8 cellular contexts compared by ENCODE assay signal in genomic region chr19:2425622-2426581, GRCh38. TPM values are rescaled to one million over a fixed set of nuclear protein-coding genes. Genes with fewer than 3 reads are reported as not detected.
DNase-seq lines count a peak whose midpoint lies in the region; TF ChIP-seq lines count a peak whose summit lies in the region.

No MANE protein-coding gene starts in this region.

- peaks cover 16% of the 10 kb centered on the region; the same call in 1 of the 2 replicates for H3F3A ChIP-seq in GM23248 (ENCODE audit: insufficient read depth)

- H3K27me3 ChIP-seq in GM23248 (replicated peaks; ENCODE audit: insufficient read depth) (no peaks in the 10 kb centered on the region), SJSA1 (replicated peaks) (no peaks in the 10 kb centered on the region)

- 52% methylated on average over 27 to 29 of the region's 29 CpGs for WGBS in GM23248 (ENCODE audit: low coverage in 1 of 2, low lambda C conversion rate in 2 of 2, missing lambda C conversion rate in 2 of 2), 2 experiments

- H3K4me1 ChIP-seq in GM23248 (ENCODE audit: insufficient read depth) (peaks cover 17% of the 10 kb centered on the region), SJSA1 (replicated peaks) (peaks cover 11% of the 10 kb centered on the region)

- peaks cover 52% of the 10 kb centered on the region for H3K79me2 ChIP-seq in GM23248 (ENCODE audit: insufficient read depth)

- no peak for DNase-seq in GM23248
- no peak for DNase-seq in SJSA1 (ENCODE audit: low read depth in 1 of 2, low spot score in 2 of 2)
- no peak for DNase-seq in fibroblast of pulmonary artery (ENCODE audit: low read depth)
- peak; percentile 13 for DNase-seq in retina
- no peak for DNase-seq in NCI-H146 treated with DMSO at 0.1 percent for 48 hours (lab: John Stamatoyannopoulos, UW; ENCODE audit: unreplicated experiment)
- DNase-seq in NCI-H524 (lab: John Stamatoyannopoulos, UW): no peak
- no peak for DNase-seq in medulla oblongata (ENCODE audit: extremely low spot score)
- DNase-seq in NCI-H1417 treated with DMSO at 0.1 percent for 48 hours (lab: John Stamatoyannopoulos, UW): no peak

- peak overlapping the region; percentile 89 for H3K4me3 ChIP-seq in GM23248
- H3K4me3 ChIP-seq in SJSA1: peak overlapping the region; percentile 79
- peak overlapping the region; percentile 88 for H3K4me3 ChIP-seq in fibroblast of pulmonary artery (replicated peaks; ENCODE audit: low read depth, low read length)

- no peaks in the 10 kb centered on the region for H3K36me3 ChIP-seq in GM23248 (ENCODE audit: low read depth)
- H3K36me3 ChIP-seq in SJSA1: peaks cover 66% of the 10 kb centered on the region

- TF ChIP-seq CTCF in fibroblast of pulmonary artery (IDR thresholded peaks at IDR 0.05; ENCODE audit: low read length, missing control alignments): no peak

- H3K9me2 ChIP-seq in GM23248 (ENCODE audit: insufficient read depth): no peaks in the 10 kb centered on the region

- H3K9ac ChIP-seq in GM23248: peak overlapping the region; percentile 96

- in situ Hi-C loops in GM23248 (cut with MboI): no loop called here

- H3K27ac ChIP-seq in GM23248: peak overlapping the region; percentile 92
- no peak overlapping the region for H3K27ac ChIP-seq in SJSA1

- H3K9me3 ChIP-seq in GM23248 (ENCODE audit: low read depth): no peaks in the 10 kb centered on the region
- no peaks in the 10 kb centered on the region for H3K9me3 ChIP-seq in SJSA1 (replicated peaks)

- H3K4me2 ChIP-seq in GM23248 (ENCODE audit: unreplicated experiment): peak overlapping the region; percentile 82

- H4K20me1 ChIP-seq in GM23248 (ENCODE audit: insufficient read depth): no peaks in the 10 kb centered on the region

- H2AFZ ChIP-seq in GM23248: no peak overlapping the region

RNA-seq across cellular contexts. Expression of gene TIMM13, which starts 1.5 kb away (rescaled TPM):
- 56.4 and 57.6 TPM in 2 replicates for total RNA-seq in GM23248 (2014; rRNA removed; shearing (Covaris generic))
- 143 and 161 TPM in 2 replicates for polyA plus RNA-seq in GM23248 (2016; fragmentation: Nextera tagmentation; extraction: Ambion mirVana)
- total RNA-seq in SJSA1 (2014; rRNA removed; shearing (Covaris generic)): 48.8 and 86.2 TPM in 2 replicates

RNA-seq across cellular contexts. Expression of gene LMNB2, which starts 30.9 kb away (rescaled TPM):
- 93.7 and 119 TPM in 2 replicates for total RNA-seq in GM23248 (2014; rRNA removed; shearing (Covaris generic))
- polyA plus RNA-seq in GM23248 (2016; fragmentation: Nextera tagmentation; extraction: Ambion mirVana): 25.2 and 25.9 TPM in 2 replicates
- total RNA-seq in SJSA1 (2014; rRNA removed; shearing (Covaris generic)): 275 and 316 TPM in 2 replicates

RNA-seq across cellular contexts. Expression of gene GADD45B, which starts 50.0 kb away (rescaled TPM):
- 89.7 TPM in 2 replicates for total RNA-seq in GM23248 (2014; rRNA removed; shearing (Covaris generic))
- 95.0 and 96.1 TPM in 2 replicates for polyA plus RNA-seq in GM23248 (2016; fragmentation: Nextera tagmentation; extraction: Ambion mirVana)
- total RNA-seq in SJSA1 (2014; rRNA removed; shearing (Covaris generic)): 112 and 132 TPM in 2 replicates
